ENCODE assay signal across 8 cellular contexts in the genomic region with DNA sequence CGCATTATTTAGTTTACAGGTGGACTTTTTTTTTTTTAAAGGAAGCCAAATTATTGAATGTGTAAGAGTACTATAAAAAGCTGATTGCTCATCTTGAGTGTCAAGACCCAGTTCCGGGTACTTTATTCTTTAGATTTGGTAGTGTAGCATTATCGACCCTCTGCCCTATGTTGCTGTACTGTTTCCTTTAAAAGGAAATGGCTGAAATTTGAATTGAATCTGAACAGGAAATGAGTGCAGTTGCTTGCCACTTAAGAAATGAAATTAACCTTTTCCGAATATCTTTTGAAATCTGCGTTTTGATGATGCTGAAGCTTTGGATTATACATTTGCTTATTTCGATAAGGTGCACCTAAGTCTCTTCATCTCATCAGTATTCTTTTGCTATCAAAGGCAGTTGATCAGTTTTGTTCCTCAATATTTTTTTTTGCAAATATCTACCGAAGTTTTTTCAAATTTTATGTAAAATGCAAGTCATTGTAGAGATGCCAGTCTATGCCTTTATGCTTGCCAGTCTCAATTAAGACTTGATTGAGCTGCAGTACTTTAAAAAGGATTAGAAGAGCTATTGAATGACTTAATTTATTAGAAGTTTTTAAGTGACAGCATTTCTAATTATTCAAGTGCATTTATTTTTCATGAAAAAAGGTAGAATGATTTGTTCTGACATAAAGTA. TPM values are rescaled to one million over a fixed set of nuclear protein-coding genes. Genes with fewer than 3 reads are reported as not detected.
A peak's percentile ranks its signal among the peaks of the same experiment; 100 is the strongest.
DNase-seq lines count a peak whose midpoint lies in the region; ATAC-seq and TF ChIP-seq lines count a peak whose summit lies in the region.

No MANE protein-coding gene starts in this region.

- intact Hi-C loops in esophagus squamous epithelium (cut with DNase I) (loop anchor here (5.0 kb wide), 1 partner anchor 46 kb away; the partner anchor contains the start of gene DHRS11), sigmoid colon (cut with DNase I) (loop anchor here (10.0 kb wide), 1 partner anchor 1302 kb away; the partner anchor contains the start of gene SLFN5)

- H3K27ac ChIP-seq in GM23338 (ENCODE audit: low read depth) (peak overlapping the region; percentile 96), SJCRH30 (peak overlapping the region; percentile 94; the same call in 1 of the 2 replicates), esophagus squamous epithelium (peak overlapping the region; percentile 96 to 100 (median 100)), sigmoid colon (peak overlapping the region; percentile 95 to 100 (median 98))

- no peak for ATAC-seq in GM23338

- H3K4me3 ChIP-seq in GM23338 (peak overlapping the region; percentile 84), SJCRH30 (peak overlapping the region; percentile 96), esophagus squamous epithelium (peak overlapping the region; percentile 77 to 100 (median 92)), sigmoid colon (peak overlapping the region; percentile 68 to 96 (median 92))

- H3K4me3 Mint-ChIP-seq in GM23338 = peak overlapping the region; percentile 95

- peak overlapping the region; percentile 91 for H3K4me2 ChIP-seq in GM23338

- H3K27me3 ChIP-seq in GM23338 (ENCODE audit: insufficient read depth) = no peaks in the 10 kb centered on the region
- H3K27me3 ChIP-seq in SJCRH30 = no peaks in the 10 kb centered on the region
- no peaks in the 10 kb centered on the region for H3K27me3 ChIP-seq in esophagus squamous epithelium
- H3K27me3 ChIP-seq in sigmoid colon = no peaks in the 10 kb centered on the region

- TF ChIP-seq CTCF in GM23338 (conservative IDR thresholded peaks at IDR 0.05; ENCODE audit: low read depth in 2 of 2) (no peak), esophagus squamous epithelium (IDR thresholded peaks at IDR 0.05) (no peak), sigmoid colon (IDR thresholded peaks at IDR 0.05) (no peak)

- peaks cover 9% of the 10 kb centered on the region for H3F3A ChIP-seq in GM23338 (replicated peaks; ENCODE audit: low read depth)

- H3K9me3 ChIP-seq in SJCRH30 (replicated peaks) (no peaks in the 10 kb centered on the region), esophagus squamous epithelium (no peaks in the 10 kb centered on the region), sigmoid colon (no peaks in the 10 kb centered on the region)

- H3K4me1 ChIP-seq in GM23338 (ENCODE audit: insufficient read depth) (peaks cover 24% of the 10 kb centered on the region), SJCRH30 (peaks cover 9% of the 10 kb centered on the region), esophagus squamous epithelium (peaks cover 13 to 79% (median 47%) of the 10 kb centered on the region in 3 donors), sigmoid colon (peaks cover 0 to 65% (median 54%) of the 10 kb centered on the region in 4 donors)

- peaks cover 12% of the 10 kb centered on the region for H3K27me3 Mint-ChIP-seq in GM23338 (ENCODE audit: insufficient read depth, low read depth, poor library complexity)

- peaks cover 16% of the 10 kb centered on the region; the same call in 2 of the 3 replicates for H3K4me1 Mint-ChIP-seq in GM23338

- 5 to 6% methylated on average over 7 of the region's 7 CpGs for WGBS in esophagus squamous epithelium, 2 donors
- 3 to 8% methylated on average over 7 of the region's 7 CpGs for WGBS in sigmoid colon, 2 donors

- DNase-seq in GM23338 (ENCODE audit: low spot score) = no peak
- DNase-seq in SJCRH30 = no peak
- no peak for DNase-seq in esophagus squamous epithelium (lab: John Stamatoyannopoulos, UW)
- no peak for DNase-seq in sigmoid colon
- DNase-seq in NCI-H2196 treated with DMSO at 0.1 percent for 48 hours (lab: John Stamatoyannopoulos, UW; ENCODE audit: unreplicated experiment) = no peak
- DNase-seq in UCSD-AML1 (lab: John Stamatoyannopoulos, UW; ENCODE audit: unreplicated experiment) = no peak
- no peak for DNase-seq in cerebellar cortex (ENCODE audit: low spot score)
- no peak for DNase-seq in NCI-H510A treated with DMSO at 0.1 percent for 48 hours (lab: John Stamatoyannopoulos, UW)

- peaks cover 17% of the 10 kb centered on the region for H4K20me1 ChIP-seq in GM23338 (replicated peaks; ENCODE audit: insufficient read depth)

- no peak overlapping the region for H2AFZ ChIP-seq in GM23338

- peaks cover 6% of the 10 kb centered on the region for H3K36me3 Mint-ChIP-seq in GM23338 (ENCODE audit: low read depth)

- no peak for TF ChIP-seq POLR2A in esophagus squamous epithelium (IDR thresholded peaks at IDR 0.05)
- TF ChIP-seq POLR2A in sigmoid colon (IDR thresholded peaks at IDR 0.05) = no peak

- H3K36me3 ChIP-seq in GM23338 (ENCODE audit: insufficient read depth) (no peaks in the 10 kb centered on the region), SJCRH30 (peaks cover 30% of the 10 kb centered on the region), esophagus squamous epithelium (no peaks in the 10 kb centered on the region), sigmoid colon (no peaks in the 10 kb centered on the region)

- H3K27ac Mint-ChIP-seq in GM23338 = peak overlapping the region; percentile 98

- H3K9me3 Mint-ChIP-seq in GM23338 = no peaks in the 10 kb centered on the region

- H3K79me2 ChIP-seq in GM23338 (replicated peaks; ENCODE audit: insufficient read depth) = peaks cover 70% of the 10 kb centered on the region

- no peaks in the 10 kb centered on the region for H3K9me2 ChIP-seq in GM23338 (ENCODE audit: insufficient read depth)

- no peak for TF ChIP-seq EP300 in sigmoid colon (IDR thresholded peaks at IDR 0.05)

TF ChIP-seq in GM23338, 12 proteins besides CTCF, POLR2A, EP300 and RAD21 (continues in another document):
- TF ChIP-seq JUNB (IDR thresholded peaks at IDR 0.05; ENCODE audit: unreplicated experiment) (no peak), REST (IDR thresholded peaks at IDR 0.05; ENCODE audit: unreplicated experiment) (no peak)

RNA-seq across cellular contexts. Expression of gene GGNBP2, which starts 1.8 kb away (rescaled TPM):
- total RNA-seq in GM23338 (2014; rRNA removed; shearing (Covaris generic)) = 37.9 and 41.2 TPM in 2 replicates
- 32.0 and 40.7 TPM in 2 replicates for polyA plus RNA-seq in GM23338 (2016; fragmentation: Nextera tagmentation; extraction: Ambion mirVana)
- 70.8 and 81.9 TPM in 2 replicates for total RNA-seq in SJCRH30 (2014; rRNA removed; shearing (Covaris generic))
- total RNA-seq in esophagus squamous epithelium = 10 to 100 TPM; 32.8 to 59.3 (median 46.3) TPM
- total RNA-seq in sigmoid colon = 10 to 100 TPM; 57.4 to 62.2 (median 59.2) TPM
- polyA plus RNA-seq in sigmoid colon = 10 to 100 TPM; 43.5 to 55.3 (median 51.7) TPM

RNA-seq across cellular contexts. Expression of gene PIGW, which starts 11.8 kb away (rescaled TPM):
- 15.8 and 17.2 TPM in 2 replicates for total RNA-seq in GM23338 (2014; rRNA removed; shearing (Covaris generic))
- 5.5 and 8.0 TPM in 2 replicates for polyA plus RNA-seq in GM23338 (2016; fragmentation: Nextera tagmentation; extraction: Ambion mirVana)
- 22.6 and 23.4 TPM in 2 replicates for total RNA-seq in SJCRH30 (2014; rRNA removed; shearing (Covaris generic))
- 10 to 100 TPM in 1 of 4 donors, 1 to 10 TPM in 3; 6.9 to 11.0 (median 9.0) TPM for total RNA-seq in esophagus squamous epithelium
- 1 to 10 TPM; 1.7 to 3.9 (median 3.0) TPM for total RNA-seq in sigmoid colon
- 1 to 10 TPM; 2.4 to 8.6 (median 4.6) TPM for polyA plus RNA-seq in sigmoid colon

RNA-seq across cellular contexts. Expression of gene MYO19, which starts 11.9 kb away (rescaled TPM):
- total RNA-seq in GM23338 (2014; rRNA removed; shearing (Covaris generic)) = 129 and 150 TPM in 2 replicates
- polyA plus RNA-seq in GM23338 (2016; fragmentation: Nextera tagmentation; extraction: Ambion mirVana) = 34.9 and 37.9 TPM in 2 replicates
- total RNA-seq in SJCRH30 (2014; rRNA removed; shearing (Covaris generic)) = 70.0 and 93.0 TPM in 2 replicates
- total RNA-seq in esophagus squamous epithelium = 100 to 1,000 TPM in 2 of 4 donors, 10 to 100 TPM in 2; 46.4 to 124 (median 88.5) TPM
- 10 to 100 TPM; 49.9 to 67.2 (median 59.5) TPM for total RNA-seq in sigmoid colon
- 10 to 100 TPM; 19.2 to 60.6 (median 20.3) TPM for polyA plus RNA-seq in sigmoid colon

RNA-seq across cellular contexts. Expression of gene DHRS11, which starts 45.1 kb away (rescaled TPM):
- 36.7 and 39.6 TPM in 2 replicates for total RNA-seq in GM23338 (2014; rRNA removed; shearing (Covaris generic))
- polyA plus RNA-seq in GM23338 (2016; fragmentation: Nextera tagmentation; extraction: Ambion mirVana) (20.4 and 23.4 TPM in 2 replicates), sigmoid colon (100 to 1,000 TPM in 2 of 3 donors, 10 to 100 TPM in 1; 97.6 to 239 (median 212) TPM)
- total RNA-seq in SJCRH30 (2014; rRNA removed; shearing (Covaris generic)) = 13.7 and 18.1 TPM in 2 replicates
- total RNA-seq in esophagus squamous epithelium (10 to 100 TPM in 2 of 4 donors, 1 to 10 TPM in 2; 9.0 to 11.1 (median 10.2) TPM), sigmoid colon (1 to 10 TPM; 4.3 to 8.9 (median 7.5) TPM)

RNA-seq across cellular contexts. Expression of gene MRM1, which starts 54.8 kb away (rescaled TPM):
- total RNA-seq in GM23338 (2014; rRNA removed; shearing (Covaris generic)) = 20.4 and 22.9 TPM in 2 replicates
- polyA plus RNA-seq in GM23338 (2016; fragmentation: Nextera tagmentation; extraction: Ambion mirVana) (7.6 and 8.4 TPM in 2 replicates), sigmoid colon (10 to 100 TPM in 1 of 3 donors, 1 to 10 TPM in 2; 5.4 to 15.0 (median 8.3) TPM)
- total RNA-seq in SJCRH30 (2014; rRNA removed; shearing (Covaris generic)) = 5.1 and 6.0 TPM in 2 replicates
- total RNA-seq in esophagus squamous epithelium (10 to 100 TPM in 1 of 4 donors, 1 to 10 TPM in 3; 5.9 to 10.1 (median 7.0) TPM), sigmoid colon (1 to 10 TPM; 2.8 to 5.3 (median 3.9) TPM)
